11 cellular contexts compared by ENCODE assay signal in genomic region chr4:98522603-98523395, GRCh38.
DNase-seq lines count a peak whose midpoint lies in the region; ATAC-seq, FAIRE-seq and TF ChIP-seq lines count a peak whose summit lies in the region.
"Had no signal": no experiment of that assay in that cellular context is flagged by ENCODE, and none has a peak within 500 bp of the region (broad histone marks: within the 10 kb centered on the region; RNA-seq: fewer than 3 reads in every experiment).

No MANE protein-coding gene starts in this region.

- no peak for FAIRE-seq in urothelium cell line (lab: Jason Lieb, UNC)

- H3K4me3 ChIP-seq in breast epithelium = no peak overlapping the region
- no peak overlapping the region for H3K4me3 ChIP-seq in H7 (ENCODE audit: insufficient read depth, low read depth, low read length)
- no peak overlapping the region for H3K4me3 ChIP-seq in upper lobe of right lung

- H3K27me3 Mint-ChIP-seq in MCF 10A (ENCODE audit: insufficient read depth, unreplicated experiment) = no peaks in the 10 kb centered on the region

- peaks cover 33% of the 10 kb centered on the region for H3K4me1 Mint-ChIP-seq in MCF 10A (ENCODE audit: insufficient read depth, unreplicated experiment)

- POLR2A ChIA-PET in MCF 10A (lab: Yijun Ruan, JAX) = no interaction called here

- no peaks in the 10 kb centered on the region for H3K36me3 Mint-ChIP-seq in MCF 10A (ENCODE audit: insufficient read depth, unreplicated experiment)

- CTCF ChIA-PET in MCF 10A (lab: Yijun Ruan, JAX) = interaction anchor here (0.6 to 1.0 kb wide), 4 partner anchors 22 to 1434 kb away, joined by 3 to 4 read pairs (median 3); no protein-coding TSS in a partner anchor

- H3K4me1 ChIP-seq in breast epithelium (no peaks in the 10 kb centered on the region), upper lobe of right lung (no peaks in the 10 kb centered on the region)

- no peaks in the 10 kb centered on the region for H3K27me3 ChIP-seq in breast epithelium
- no peaks in the 10 kb centered on the region for H3K27me3 ChIP-seq in H7 (ENCODE audit: control insufficient read depth, insufficient read depth, low read length)
- H3K27me3 ChIP-seq in upper lobe of right lung = no peaks in the 10 kb centered on the region

- intact Hi-C loops in MCF 10A (cut with micrococcal nuclease) = no loop called here
- intact Hi-C loops in breast epithelium (cut with DNase I; ENCODE audit: low total_unique reads) = no loop called here
- intact Hi-C loops in upper lobe of right lung (cut with DNase I) = no loop called here

- H3K9me3 Mint-ChIP-seq in MCF 10A (ENCODE audit: unreplicated experiment) = no peaks in the 10 kb centered on the region
- H3K9me3 Mint-ChIP-seq: nephron progenitor cell had no signal

- H3K27ac Mint-ChIP-seq in MCF 10A (ENCODE audit: low read depth, unreplicated experiment) = peak overlapping the region; percentile 76

- TF ChIP-seq POLR2A in breast epithelium (IDR thresholded peaks at IDR 0.05) = no peak

- ATAC-seq in upper lobe of right lung = no peak

- H3K9me3 ChIP-seq in breast epithelium (no peaks in the 10 kb centered on the region), upper lobe of right lung (no peaks in the 10 kb centered on the region)

- no TSS peak for BruUV-seq in MCF 10A (replicated peaks; lab: Mats Ljungman, UMichigan)

- H3K4me3 Mint-ChIP-seq in MCF 10A (ENCODE audit: unreplicated experiment) = no peak overlapping the region
- H3K4me3 Mint-ChIP-seq: nephron progenitor cell had no signal

- TF ChIP-seq CTCF in MCF 10A (IDR thresholded peaks at IDR 0.05; ENCODE audit: unreplicated experiment) (no peak), breast epithelium (IDR thresholded peaks at IDR 0.05) (no peak), upper lobe of right lung (IDR thresholded peaks at IDR 0.05) (no peak)

- H3K27ac ChIP-seq in breast epithelium (no peak overlapping the region), upper lobe of right lung (no peak overlapping the region)

- peak; percentile 42 for DNase-seq in MCF 10A (ENCODE audit: unreplicated experiment)
- no peak for DNase-seq in breast epithelium (ENCODE audit: low spot score in 2 of 2)
- peak; percentile 80 for DNase-seq in amniotic epithelial cell (ENCODE audit: low read depth)
- DNase-seq in inferior parietal cortex (ENCODE audit: extremely low spot score) = peak; percentile 72
- peak; percentile 45 for DNase-seq in urothelium cell line (ENCODE audit: low spot score)
- no peak for DNase-seq in H7
- DNase-seq in upper lobe of right lung = no peak
- no peak for DNase-seq in T1000 (lab: John Stamatoyannopoulos, UW)
- DNase-seq: MV-4-11, nephron progenitor cell, SHP77 had no signal

- H3K36me3 ChIP-seq in breast epithelium (no peaks in the 10 kb centered on the region), H7 (replicated peaks; ENCODE audit: control insufficient read depth, insufficient read depth, low read length) (no peaks in the 10 kb centered on the region), upper lobe of right lung (no peaks in the 10 kb centered on the region)

Comparison
In these comparisons a context has a peak if more than half of its experiments do, and no peak if none do; other contexts are left out.
1. DNase-seq: peak in MCF 10A (single experiment), amniotic epithelial cell (single experiment), inferior parietal cortex (single experiment) and urothelium cell line (single experiment); none in breast epithelium (0 of 2), H7 (single experiment), upper lobe of right lung (single experiment) and T1000 (single experiment).